In the genomic region with DNA sequence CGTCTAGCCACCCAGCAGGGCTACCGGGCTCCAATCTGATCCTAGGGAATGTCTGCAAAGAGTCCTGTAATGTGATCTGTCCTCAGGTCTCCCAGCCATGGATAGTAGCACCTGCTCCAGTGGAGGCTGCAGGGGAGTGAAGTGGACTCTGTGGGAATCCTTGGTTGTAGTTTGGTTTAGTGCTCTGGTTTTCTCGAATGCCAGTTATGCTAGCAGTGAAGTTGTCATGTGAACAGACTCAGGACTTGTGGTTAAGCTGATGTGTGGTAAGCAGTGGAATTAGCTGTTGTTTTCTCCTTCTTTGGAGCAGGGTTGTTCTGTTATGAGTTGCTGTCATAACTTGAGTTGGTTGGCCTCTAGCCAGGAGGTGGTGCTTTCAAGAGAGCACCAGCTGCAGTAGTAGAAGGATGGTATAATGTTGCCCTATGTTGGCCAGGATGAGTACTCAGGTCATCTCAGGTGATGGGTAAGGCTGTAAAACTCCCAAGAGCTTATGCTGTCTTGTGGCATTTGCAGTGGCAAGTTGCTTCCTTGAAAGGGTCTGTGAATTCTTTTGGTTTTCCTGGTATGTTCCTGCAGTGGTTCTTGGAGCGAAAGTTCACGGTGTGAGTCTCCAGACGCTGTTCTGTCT, we compare ENCODE assay signal across 9 cellular contexts.
DNase-seq lines count a peak whose midpoint lies in the region; ATAC-seq and TF ChIP-seq lines count a peak whose summit lies in the region.
"Had no signal": no experiment of that assay in that cellular context is flagged by ENCODE, and none has a peak within 500 bp of the region (broad histone marks: within the 10 kb centered on the region; RNA-seq: fewer than 3 reads in every experiment).

No MANE protein-coding gene starts in this region.

- H3K36me3 ChIP-seq in DND-41 (ENCODE audit: insufficient read depth, low read length) (peaks cover 22% of the 10 kb centered on the region; the same call in 1 of the 2 replicates), KMS-11 (ENCODE audit: insufficient read depth) (no peaks in the 10 kb centered on the region), lung (ENCODE audit: control insufficient read depth in 2 of 2, insufficient read depth in 2 of 2, low read length in 2 of 2) (no peaks in the 10 kb centered on the region), spleen (peaks cover 0 to 44% (median 7%) of the 10 kb centered on the region in 6 donors), MG63 (no peaks in the 10 kb centered on the region)

- H2AFZ ChIP-seq in DND-41 (ENCODE audit: low read depth, low read length) (peak overlapping the region; percentile 23; the same call in 1 of the 2 replicates), KMS-11 (ENCODE audit: low read depth) (peak overlapping the region; percentile 28; the same call in 1 of the 2 replicates)

- H3K4me3 ChIP-seq in DND-41 (ENCODE audit: low read depth in 1 of 2, low read length in 2 of 2) (peak overlapping the region in 1 of 2 experiments; percentile 45; a peak in 2 of 4 replicates), KMS-11 (IDR thresholded peaks at IDR 0.05; ENCODE audit: insufficient read depth, low read depth, low read length) (no peak overlapping the region), lung (no peak overlapping the region), spleen (no peak overlapping the region), MG63 (no peak overlapping the region)
- H3K4me3 ChIP-seq: tibial nerve had no signal

- ATAC-seq in DND-41 (ENCODE audit: insufficient read depth, low read depth) (peak; percentile 90), lung (ENCODE audit: insufficient read depth, low FRiP score) (no peak)

- peak overlapping the region; percentile 46 for H3K9ac ChIP-seq in DND-41 (ENCODE audit: low read depth, low read length)
- peak overlapping the region; percentile 27; the same call in 1 of the 2 replicates for H3K9ac ChIP-seq in KMS-11

- TF ChIP-seq CTCF in DND-41 (IDR thresholded peaks at IDR 0.05; ENCODE audit: borderline replicate concordance, extremely low read depth, low read length, poor library complexity, severe bottlenecking) (peak; percentile 23), KMS-11 (conservative IDR thresholded peaks at IDR 0.05; ENCODE audit: low read depth, low read length) (no peak), lung (IDR thresholded peaks at IDR 0.05; ENCODE audit: control extremely low read depth, extremely low read depth) (no peak), spleen (IDR thresholded peaks at IDR 0.05 in 8 of 11, conservative IDR thresholded peaks at IDR 0.05 in 3 of 11) (no peak)

- peaks cover 39% of the 10 kb centered on the region for H3K4me1 ChIP-seq in DND-41 (ENCODE audit: insufficient read depth, low read length)
- H3K4me1 ChIP-seq in KMS-11 (ENCODE audit: low read depth, poor library complexity, severe bottlenecking), result peaks cover 71% of the 10 kb centered on the region
- peaks cover 2 to 3% of the 10 kb centered on the region in 2 donors for H3K4me1 ChIP-seq in lung (ENCODE audit: control insufficient read depth in 2 of 2, insufficient read depth in 2 of 2, low read length in 2 of 2)
- peaks cover 0 to 57% (median 17%) of the 10 kb centered on the region in 6 donors for H3K4me1 ChIP-seq in spleen

- H4K20me1 ChIP-seq in DND-41 (ENCODE audit: insufficient read depth, low read length) (no peaks in the 10 kb centered on the region), KMS-11 (ENCODE audit: insufficient read depth) (no peaks in the 10 kb centered on the region)

- H3K9me3 ChIP-seq in DND-41 (ENCODE audit: insufficient read depth, low read length, severe bottlenecking), result peaks cover 20% of the 10 kb centered on the region
- H3K9me3 ChIP-seq in lung (ENCODE audit: control insufficient read depth in 2 of 2, insufficient read depth in 1 of 2, low read length in 1 of 2), result peaks cover 0 to 2% of the 10 kb centered on the region in 2 donors
- H3K9me3 ChIP-seq in spleen, result peaks cover 0 to 62% (median 55%) of the 10 kb centered on the region in 8 donors
- H3K9me3 ChIP-seq in MG63, result peaks cover 21% of the 10 kb centered on the region

- H3K4me1 Mint-ChIP-seq in activated T-helper 2 cell treated with anti-CD3 and anti-CD28 coated beads, Interferon-gamma antibody, Interleukin-2, Interleukin-4, amounts not matched to agents 10 μg/mL and 5 μg/mL and 100 μg/mL, durations not matched to agents 14 hours and 24 hours and 36 hours (ENCODE audit: low read depth), result peaks cover 32% of the 10 kb centered on the region

- H3K36me3 Mint-ChIP-seq in activated T-helper 2 cell treated with anti-CD3 and anti-CD28 coated beads, Interferon-gamma antibody, Interleukin-2, Interleukin-4, amounts not matched to agents 10 μg/mL and 5 μg/mL and 100 μg/mL, durations not matched to agents 14 hours and 24 hours and 36 hours (ENCODE audit: low read depth), result peaks cover 69% of the 10 kb centered on the region

- H3K27ac ChIP-seq in DND-41 (ENCODE audit: low read length) (peak overlapping the region; percentile 93), KMS-11 (peak overlapping the region; percentile 73), lung (ENCODE audit: low read depth in 1 of 2, low read length in 1 of 2) (no peak overlapping the region), spleen (peak overlapping the region in 4 of 8 donors; percentile 34 to 69 (median 50))
- H3K27ac ChIP-seq: tibial nerve had no signal

- H3K79me2 ChIP-seq in DND-41 (ENCODE audit: insufficient read depth, low read length) (peaks cover 71% of the 10 kb centered on the region), KMS-11 (ENCODE audit: insufficient read depth, low read depth) (no peaks in the 10 kb centered on the region)

- peak overlapping the region; percentile 63 for H3K4me2 ChIP-seq in DND-41 (ENCODE audit: insufficient read depth, low read length)
- peak overlapping the region; percentile 58 for H3K4me2 ChIP-seq in KMS-11

- peak overlapping the region; percentile 69 for H3K27ac Mint-ChIP-seq in activated T-helper 2 cell treated with anti-CD3 and anti-CD28 coated beads, Interferon-gamma antibody, Interleukin-2, Interleukin-4, amounts not matched to agents 10 μg/mL and 5 μg/mL and 100 μg/mL, durations not matched to agents 14 hours and 24 hours and 36 hours

- H3K27me3 ChIP-seq in DND-41 (ENCODE audit: insufficient read depth, low read length, poor library complexity) (no peaks in the 10 kb centered on the region), KMS-11 (ENCODE audit: insufficient read depth, low read depth) (no peaks in the 10 kb centered on the region), lung (ENCODE audit: control insufficient read depth, insufficient read depth) (no peaks in the 10 kb centered on the region), spleen (replicated peaks in 1 of 7) (no peaks in the 10 kb centered on the region), MG63 (no peaks in the 10 kb centered on the region)
- H3K27me3 ChIP-seq: tibial nerve had no signal

- no peaks in the 10 kb centered on the region for H3K27me3 Mint-ChIP-seq in activated T-helper 2 cell treated with anti-CD3 and anti-CD28 coated beads, Interferon-gamma antibody, Interleukin-2, Interleukin-4, amounts not matched to agents 10 μg/mL and 5 μg/mL and 100 μg/mL, durations not matched to agents 14 hours and 24 hours and 36 hours (ENCODE audit: low read depth)

- peaks cover 52% of the 10 kb centered on the region for H3K9me3 Mint-ChIP-seq in activated T-helper 2 cell treated with anti-CD3 and anti-CD28 coated beads, Interferon-gamma antibody, Interleukin-2, Interleukin-4, amounts not matched to agents 10 μg/mL and 5 μg/mL and 100 μg/mL, durations not matched to agents 14 hours and 24 hours and 36 hours

- intact Hi-C loops in activated T-helper 2 cell treated with anti-CD3 and anti-CD28 coated beads, Interferon-gamma antibody, Interleukin-2, Interleukin-4, amounts not matched to agents 10 μg/mL and 5 μg/mL and 100 μg/mL, durations not matched to agents 14 hours and 24 hours and 36 hours (cut with micrococcal nuclease), result loop anchor here (2.0 to 5.0 kb wide), 2 partner anchors 17 to 78 kb away; no protein-coding TSS in a partner anchor
- intact Hi-C loops in spleen (cut with DNase I; ENCODE audit: low total_unique reads), result no loop called here

- DNase-seq in DND-41 (peak; percentile 87), lung (ENCODE audit: low spot score) (peak; percentile 45), 8988T (no peak), spleen (no peak), MG63 (no peak)
- peak; percentile 27 for DNase-seq in activated T-helper 2 cell treated with anti-CD3 and anti-CD28 coated beads, Interferon-gamma antibody, Interleukin-2, Interleukin-4, amounts not matched to agents 10 μg/mL and 5 μg/mL and 100 μg/mL, durations not matched to agents 14 hours and 24 hours and 36 hours (ENCODE audit: low spot score)
- no peak for DNase-seq in activated CD8-positive, alpha-beta memory T cell treated with anti-CD3 and anti-CD28 coated beads, Interleukin-2, amount 50 U/mL, for 48 hours

- 66 to 80% methylated on average over 6 of the region's 6 CpGs for WGBS in lung, 2 donors
- 63 to 82% (median 70%) methylated on average over 6 of the region's 6 CpGs for WGBS in spleen, 5 donors

- H3K4me3 Mint-ChIP-seq in activated T-helper 2 cell treated with anti-CD3 and anti-CD28 coated beads, Interferon-gamma antibody, Interleukin-2, Interleukin-4, amounts not matched to agents 10 μg/mL and 5 μg/mL and 100 μg/mL, durations not matched to agents 14 hours and 24 hours and 36 hours (ENCODE audit: low read depth), result peak overlapping the region; percentile 26

- no peak for TF ChIP-seq POLR2A in spleen (IDR thresholded peaks at IDR 0.05)

Comparison
In these comparisons a context has a peak if more than half of its experiments do, and no peak if none do; other contexts are left out.
1. DNase-seq: peak in DND-41 (single experiment), activated T-helper 2 cell treated with anti-CD3 and anti-CD28 coated beads, Interferon-gamma antibody, Interleukin-2, Interleukin-4, amounts not matched to agents 10 μg/mL and 5 μg/mL and 100 μg/mL, durations not matched to agents 14 hours and 24 hours and 36 hours (single experiment) and lung (single experiment); none in 8988T (single experiment), spleen (single experiment), activated CD8-positive, alpha-beta memory T cell treated with anti-CD3 and anti-CD28 coated beads, Interleukin-2, amount 50 U/mL, for 48 hours (single experiment) and MG63 (single experiment).
2. H3K27ac ChIP-seq: peak in DND-41 (single experiment) and KMS-11 (single experiment); none in lung (0 of 2).